ENCODE assay signal across 1 cellular context in the genomic region with DNA sequence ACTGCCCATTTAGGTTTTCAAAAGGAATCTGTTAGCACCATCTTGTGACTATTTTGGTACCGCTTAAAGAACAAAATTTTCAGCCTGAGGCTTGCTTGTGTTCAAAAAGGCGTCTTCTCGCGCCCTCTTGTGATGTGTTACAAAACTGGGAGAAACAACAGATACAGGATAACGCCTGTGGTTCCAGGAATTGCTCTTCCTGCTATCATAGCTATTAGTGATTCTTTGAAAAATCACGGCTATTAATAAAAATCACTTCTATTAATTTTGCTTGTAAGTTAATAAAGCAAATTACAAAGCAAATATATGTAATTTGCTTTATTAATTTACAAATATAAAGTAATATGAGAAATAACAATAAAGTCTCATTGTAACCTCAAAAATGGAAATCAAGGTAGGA.
TF ChIP-seq lines count a peak whose summit lies in the region.

No MANE protein-coding gene starts in this region.

TF ChIP-seq in GM12878, 131 proteins besides CTCF, POLR2A, EP300 and RAD21 (continued from another document):
- TF ChIP-seq CREM (IDR thresholded peaks at IDR 0.05; ENCODE audit: low read depth): no peak
- TF ChIP-seq, protein P1, sequence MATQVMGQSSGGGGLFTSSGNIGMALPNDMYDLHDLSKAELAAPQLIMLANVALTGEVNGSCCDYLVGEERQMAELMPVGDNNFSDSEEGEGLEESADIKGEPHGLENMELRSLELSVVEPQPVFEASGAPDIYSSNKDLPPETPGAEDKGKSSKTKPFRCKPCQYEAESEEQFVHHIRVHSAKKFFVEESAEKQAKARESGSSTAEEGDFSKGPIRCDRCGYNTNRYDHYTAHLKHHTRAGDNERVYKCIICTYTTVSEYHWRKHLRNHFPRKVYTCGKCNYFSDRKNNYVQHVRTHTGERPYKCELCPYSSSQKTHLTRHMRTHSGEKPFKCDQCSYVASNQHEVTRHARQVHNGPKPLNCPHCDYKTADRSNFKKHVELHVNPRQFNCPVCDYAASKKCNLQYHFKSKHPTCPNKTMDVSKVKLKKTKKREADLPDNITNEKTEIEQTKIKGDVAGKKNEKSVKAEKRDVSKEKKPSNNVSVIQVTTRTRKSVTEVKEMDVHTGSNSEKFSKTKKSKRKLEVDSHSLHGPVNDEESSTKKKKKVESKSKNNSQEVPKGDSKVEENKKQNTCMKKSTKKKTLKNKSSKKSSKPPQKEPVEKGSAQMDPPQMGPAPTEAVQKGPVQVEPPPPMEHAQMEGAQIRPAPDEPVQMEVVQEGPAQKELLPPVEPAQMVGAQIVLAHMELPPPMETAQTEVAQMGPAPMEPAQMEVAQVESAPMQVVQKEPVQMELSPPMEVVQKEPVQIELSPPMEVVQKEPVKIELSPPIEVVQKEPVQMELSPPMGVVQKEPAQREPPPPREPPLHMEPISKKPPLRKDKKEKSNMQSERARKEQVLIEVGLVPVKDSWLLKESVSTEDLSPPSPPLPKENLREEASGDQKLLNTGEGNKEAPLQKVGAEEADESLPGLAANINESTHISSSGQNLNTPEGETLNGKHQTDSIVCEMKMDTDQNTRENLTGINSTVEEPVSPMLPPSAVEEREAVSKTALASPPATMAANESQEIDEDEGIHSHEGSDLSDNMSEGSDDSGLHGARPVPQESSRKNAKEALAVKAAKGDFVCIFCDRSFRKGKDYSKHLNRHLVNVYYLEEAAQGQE (IDR thresholded peaks at IDR 0.05; ENCODE audit: low read depth, low read length): no peak
- peak; percentile 49; the same call in 1 of the 2 replicates for TF ChIP-seq FOXM1 (IDR thresholded peaks at IDR 0.05; ENCODE audit: low read depth, low read length)
- no peak for TF ChIP-seq PAX8 (IDR thresholded peaks at IDR 0.05)
- TF ChIP-seq, protein P2, sequence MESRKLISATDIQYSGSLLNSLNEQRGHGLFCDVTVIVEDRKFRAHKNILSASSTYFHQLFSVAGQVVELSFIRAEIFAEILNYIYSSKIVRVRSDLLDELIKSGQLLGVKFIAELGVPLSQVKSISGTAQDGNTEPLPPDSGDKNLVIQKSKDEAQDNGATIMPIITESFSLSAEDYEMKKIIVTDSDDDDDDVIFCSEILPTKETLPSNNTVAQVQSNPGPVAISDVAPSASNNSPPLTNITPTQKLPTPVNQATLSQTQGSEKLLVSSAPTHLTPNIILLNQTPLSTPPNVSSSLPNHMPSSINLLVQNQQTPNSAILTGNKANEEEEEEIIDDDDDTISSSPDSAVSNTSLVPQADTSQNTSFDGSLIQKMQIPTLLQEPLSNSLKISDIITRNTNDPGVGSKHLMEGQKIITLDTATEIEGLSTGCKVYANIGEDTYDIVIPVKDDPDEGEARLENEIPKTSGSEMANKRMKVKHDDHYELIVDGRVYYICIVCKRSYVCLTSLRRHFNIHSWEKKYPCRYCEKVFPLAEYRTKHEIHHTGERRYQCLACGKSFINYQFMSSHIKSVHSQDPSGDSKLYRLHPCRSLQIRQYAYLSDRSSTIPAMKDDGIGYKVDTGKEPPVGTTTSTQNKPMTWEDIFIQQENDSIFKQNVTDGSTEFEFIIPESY (IDR thresholded peaks at IDR 0.05): no peak
- no peak for TF ChIP-seq CUX1 (IDR thresholded peaks at IDR 0.05; ENCODE audit: insufficient replicate concordance, low read depth, low read length)
- TF ChIP-seq, protein P3, sequence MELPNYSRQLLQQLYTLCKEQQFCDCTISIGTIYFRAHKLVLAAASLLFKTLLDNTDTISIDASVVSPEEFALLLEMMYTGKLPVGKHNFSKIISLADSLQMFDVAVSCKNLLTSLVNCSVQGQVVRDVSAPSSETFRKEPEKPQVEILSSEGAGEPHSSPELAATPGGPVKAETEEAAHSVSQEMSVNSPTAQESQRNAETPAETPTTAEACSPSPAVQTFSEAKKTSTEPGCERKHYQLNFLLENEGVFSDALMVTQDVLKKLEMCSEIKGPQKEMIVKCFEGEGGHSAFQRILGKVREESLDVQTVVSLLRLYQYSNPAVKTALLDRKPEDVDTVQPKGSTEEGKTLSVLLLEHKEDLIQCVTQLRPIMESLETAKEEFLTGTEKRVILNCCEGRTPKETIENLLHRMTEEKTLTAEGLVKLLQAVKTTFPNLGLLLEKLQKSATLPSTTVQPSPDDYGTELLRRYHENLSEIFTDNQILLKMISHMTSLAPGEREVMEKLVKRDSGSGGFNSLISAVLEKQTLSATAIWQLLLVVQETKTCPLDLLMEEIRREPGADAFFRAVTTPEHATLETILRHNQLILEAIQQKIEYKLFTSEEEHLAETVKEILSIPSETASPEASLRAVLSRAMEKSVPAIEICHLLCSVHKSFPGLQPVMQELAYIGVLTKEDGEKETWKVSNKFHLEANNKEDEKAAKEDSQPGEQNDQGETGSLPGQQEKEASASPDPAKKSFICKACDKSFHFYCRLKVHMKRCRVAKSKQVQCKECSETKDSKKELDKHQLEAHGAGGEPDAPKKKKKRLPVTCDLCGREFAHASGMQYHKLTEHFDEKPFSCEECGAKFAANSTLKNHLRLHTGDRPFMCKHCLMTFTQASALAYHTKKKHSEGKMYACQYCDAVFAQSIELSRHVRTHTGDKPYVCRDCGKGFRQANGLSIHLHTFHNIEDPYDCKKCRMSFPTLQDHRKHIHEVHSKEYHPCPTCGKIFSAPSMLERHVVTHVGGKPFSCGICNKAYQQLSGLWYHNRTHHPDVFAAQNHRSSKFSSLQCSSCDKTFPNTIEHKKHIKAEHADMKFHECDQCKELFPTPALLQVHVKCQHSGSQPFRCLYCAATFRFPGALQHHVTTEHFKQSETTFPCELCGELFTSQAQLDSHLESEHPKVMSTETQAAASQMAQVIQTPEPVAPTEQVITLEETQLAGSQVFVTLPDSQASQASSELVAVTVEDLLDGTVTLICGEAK (IDR thresholded peaks at IDR 0.05; ENCODE audit: borderline replicate concordance): no peak
- TF ChIP-seq RCOR1 (conservative IDR thresholded peaks at IDR 0.05; ENCODE audit: low read depth, low read length): no peak
- no peak for TF ChIP-seq MYB (IDR thresholded peaks at IDR 0.05; ENCODE audit: borderline replicate concordance, low read depth, low read length)
- TF ChIP-seq ATF7 (IDR thresholded peaks at IDR 0.05; ENCODE audit: low read depth): no peak
- no peak for TF ChIP-seq POU2F2 (IDR thresholded peaks at IDR 0.05; ENCODE audit: borderline replicate concordance, low read depth, low read length)
- TF ChIP-seq ZNF622 (IDR thresholded peaks at IDR 0.05): no peak
- TF ChIP-seq HDAC6 (IDR thresholded peaks at IDR 0.05; ENCODE audit: unreplicated experiment): no peak
- TF ChIP-seq TAF1 (IDR thresholded peaks at IDR 0.05; ENCODE audit: borderline replicate concordance, low read depth, low read length): no peak
- no peak for TF ChIP-seq NR2C2 (IDR thresholded peaks at IDR 0.05; ENCODE audit: borderline replicate concordance, control insufficient read depth, insufficient read length, low read depth)
TF ChIP-seq in GM12878: peak in this region for 6.
